34 cellular contexts compared by ENCODE assay signal in genomic region chr12:108410689-108411088, GRCh38.
"Had no signal": no experiment of that assay in that cellular context is flagged by ENCODE, and none has a peak within 500 bp of the region (broad histone marks: within the 10 kb centered on the region; RNA-seq: fewer than 3 reads in every experiment).

No MANE protein-coding gene starts in this region.

- H3K9me3 ChIP-seq: MG63 had no signal

- H3K36me3 ChIP-seq: MG63 had no signal

- H3K4me3 ChIP-seq: MG63 had no signal

- H3K27me3 ChIP-seq: MG63 had no signal

- DNase-seq: Karpas-422, Kasumi-1, MG63, MM.1S, MV-4-11, NCI-H1048, NCI-H1092, NCI-H1092 treated with DMSO at 0.1 percent for 48 hours, NCI-H1105, NCI-H1105 treated with DMSO at 0.1 percent for 48 hours, NCI-H1417, NCI-H1417 treated with DMSO at 0.1 percent for 48 hours, NCI-H1436, NCI-H1436 treated with DMSO at 0.1 percent for 48 hours, NCI-H146, NCI-H1694, NCI-H1694 treated with DMSO at 0.1 percent for 48 hours, NCI-H187, NCI-H187 treated with DMSO at 0.1 percent for 48 hours, NCI-H1930, NCI-H2029, NCI-H2029 treated with DMSO at 0.1 percent for 48 hours, NCI-H2081, NCI-H2081 treated with DMSO at 0.1 percent for 48 hours, NCI-H2171, NCI-H2171 treated with DMSO at 0.1 percent for 48 hours, NCI-H2227 treated with DMSO at 0.1 percent for 48 hours, NCI-H226, NCI-H345, NCI-H446, NCI-H446 treated with DMSO at 0.1 percent for 48 hours, NCI-H510A, NCI-H510A treated with DMSO at 0.1 percent for 48 hours, NCI-H524 had no signal
